23 cellular contexts compared by ENCODE assay signal in the genomic region with DNA sequence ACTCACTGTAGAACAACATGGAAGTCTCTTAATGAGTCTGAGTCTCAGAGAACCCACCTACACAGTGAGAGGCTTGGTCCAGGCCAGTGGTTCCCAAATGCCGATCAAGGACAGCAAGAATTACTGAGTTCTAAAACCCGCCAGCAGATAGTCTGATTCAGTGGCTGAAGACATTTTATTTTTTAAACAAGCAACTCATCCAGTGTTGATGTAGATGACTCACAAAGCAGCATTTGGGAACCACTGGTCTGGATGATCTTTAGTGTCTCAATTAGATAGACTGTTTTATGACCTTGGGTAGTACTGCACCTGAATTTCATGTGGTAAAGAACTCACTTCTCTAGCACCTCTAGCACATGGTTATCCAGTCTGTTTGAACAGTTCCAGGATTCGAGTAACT.
DNase-seq lines count a peak whose midpoint lies in the region; ATAC-seq, FAIRE-seq and TF ChIP-seq lines count a peak whose summit lies in the region.
"Had no signal": no experiment of that assay in that cellular context is flagged by ENCODE, and none has a peak within 500 bp of the region (broad histone marks: within the 10 kb centered on the region; RNA-seq: fewer than 3 reads in every experiment).

No MANE protein-coding gene starts in this region.

- POLR2A ChIA-PET in activated CD8-positive, alpha-beta T cell treated with anti-CD3 and anti-CD28 coated beads for 36 hours (lab: Charles Lee) = no interaction called here

- H3K36me3 Mint-ChIP-seq in activated CD8-positive, alpha-beta T cell treated with anti-CD3 and anti-CD28 coated beads for 36 hours (ENCODE audit: low read depth) = peaks cover 32% of the 10 kb centered on the region

- DNase-seq in GM12892 (ENCODE audit: insufficient read length) = no peak
- peak; percentile 54 for DNase-seq in RPMI7951 (ENCODE audit: low read depth)
- peak; percentile 57 for DNase-seq in fibroblast of peridontal ligament (ENCODE audit: extremely low read depth)
- DNase-seq in skeletal muscle cell (ENCODE audit: low read depth) = peak; percentile 30
- DNase-seq in activated CD8-positive, alpha-beta T cell treated with anti-CD3 and anti-CD28 coated beads for 36 hours = no peak
- DNase-seq in NCI-H1417 treated with DMSO at 0.1 percent for 48 hours (lab: John Stamatoyannopoulos, UW) = no peak
- DNase-seq in NCI-H2196 (lab: John Stamatoyannopoulos, UW; ENCODE audit: unreplicated experiment) = no peak
- DNase-seq: activated B cell treated with CpG ODN at 0.5 μM for 24 hours; activated CD8-positive, alpha-beta T cell treated with anti-CD3 and anti-CD28 coated beads, Interleukin-2, amount 10 ng/mL, durations not matched to agents 7 days and 5 days; activated T-cell treated with anti-CD3 and anti-CD28 coated beads, Interleukin-2, amount 50 U/mL, for 4 hours; colonic mucosa; H9; left ventricle myocardium superior; MM.1S; NCI-H146; NCI-H2171 treated with DMSO at 0.1 percent for 48 hours; NCI-H748 treated with DMSO at 0.1 percent for 48 hours; OCI-M1; retina; T-helper 2 cell had no signal

- no peak for TF ChIP-seq POLR2A in GM12892 (IDR thresholded peaks at IDR 0.05; ENCODE audit: low read depth, low read length)

- peak; percentile 14 for FAIRE-seq in GM12892 (lab: Jason Lieb, UNC)
- FAIRE-seq: endometrium had no signal

- no peaks in the 10 kb centered on the region for H3K27me3 Mint-ChIP-seq in activated CD8-positive, alpha-beta T cell treated with anti-CD3 and anti-CD28 coated beads for 36 hours
- H3K27me3 Mint-ChIP-seq: activated B cell treated with CpG ODN at 0.5 μM for 24 hours; activated naive CD8-positive, alpha-beta T cell; brain had no signal

- H3K27ac Mint-ChIP-seq in activated CD8-positive, alpha-beta T cell treated with anti-CD3 and anti-CD28 coated beads for 36 hours = no peak overlapping the region
- H3K27ac Mint-ChIP-seq: activated B cell treated with CpG ODN at 0.5 μM for 24 hours; activated CD8-positive, alpha-beta T cell treated with anti-CD3 and anti-CD28 coated beads, Interleukin-2, amount 10 ng/mL, durations not matched to agents 7 days and 5 days; activated naive CD8-positive, alpha-beta T cell; brain had no signal

- H3K4me3 ChIP-seq in skeletal muscle cell (ENCODE audit: low read depth, low read length) = no peak overlapping the region
- H3K4me3 ChIP-seq: colonic mucosa had no signal

- intact Hi-C loops in activated CD8-positive, alpha-beta T cell treated with anti-CD3 and anti-CD28 coated beads for 36 hours (cut with micrococcal nuclease) = no loop called here

- no peak for ATAC-seq in activated CD8-positive, alpha-beta T cell treated with anti-CD3 and anti-CD28 coated beads for 36 hours
- ATAC-seq: activated CD8-positive, alpha-beta T cell treated with anti-CD3 and anti-CD28 coated beads, Interleukin-2, amount 10 ng/mL, durations not matched to agents 7 days and 5 days; activated T-cell treated with anti-CD3 and anti-CD28 coated beads, Interleukin-2, amount 50 U/mL, for 4 hours; left ventricle myocardium superior had no signal

- H3K4me1 Mint-ChIP-seq in activated CD8-positive, alpha-beta T cell treated with anti-CD3 and anti-CD28 coated beads for 36 hours (ENCODE audit: low read depth) = no peaks in the 10 kb centered on the region
- H3K4me1 Mint-ChIP-seq: activated B cell treated with CpG ODN at 0.5 μM for 24 hours, H9 had no signal

- no peak for TF ChIP-seq CTCF in activated CD8-positive, alpha-beta T cell treated with anti-CD3 and anti-CD28 coated beads for 36 hours (IDR thresholded peaks at IDR 0.05)

- H3K4me3 Mint-ChIP-seq in activated CD8-positive, alpha-beta T cell treated with anti-CD3 and anti-CD28 coated beads for 36 hours = no peak overlapping the region
- H3K4me3 Mint-ChIP-seq: activated B cell treated with CpG ODN at 0.5 μM for 24 hours; activated CD8-positive, alpha-beta T cell treated with anti-CD3 and anti-CD28 coated beads, Interleukin-2, amount 10 ng/mL, durations not matched to agents 7 days and 5 days; activated naive CD8-positive, alpha-beta T cell; activated T-cell treated with anti-CD3 and anti-CD28 coated beads, Interleukin-2, amount 50 U/mL, for 4 hours; brain; H9 had no signal

- H3K9me3 Mint-ChIP-seq in activated CD8-positive, alpha-beta T cell treated with anti-CD3 and anti-CD28 coated beads for 36 hours = no peaks in the 10 kb centered on the region
- H3K9me3 Mint-ChIP-seq: activated B cell treated with CpG ODN at 0.5 μM for 24 hours; activated T-cell treated with anti-CD3 and anti-CD28 coated beads, Interleukin-2, amount 50 U/mL, for 4 hours; brain; H9 had no signal

- CTCF ChIA-PET in activated CD8-positive, alpha-beta T cell treated with anti-CD3 and anti-CD28 coated beads for 36 hours (lab: Charles Lee) = no interaction called here

Comparison
In these comparisons a context has a peak if more than half of its experiments do, and no peak if none do; other contexts are left out.
1. DNase-seq: peak in RPMI7951 (single experiment), fibroblast of peridontal ligament (single experiment) and skeletal muscle cell (single experiment); none in GM12892 (single experiment), activated CD8-positive, alpha-beta T cell treated with anti-CD3 and anti-CD28 coated beads for 36 hours (single experiment), NCI-H1417 treated with DMSO at 0.1 percent for 48 hours (single experiment) and NCI-H2196 (single experiment).